In the genomic region with DNA sequence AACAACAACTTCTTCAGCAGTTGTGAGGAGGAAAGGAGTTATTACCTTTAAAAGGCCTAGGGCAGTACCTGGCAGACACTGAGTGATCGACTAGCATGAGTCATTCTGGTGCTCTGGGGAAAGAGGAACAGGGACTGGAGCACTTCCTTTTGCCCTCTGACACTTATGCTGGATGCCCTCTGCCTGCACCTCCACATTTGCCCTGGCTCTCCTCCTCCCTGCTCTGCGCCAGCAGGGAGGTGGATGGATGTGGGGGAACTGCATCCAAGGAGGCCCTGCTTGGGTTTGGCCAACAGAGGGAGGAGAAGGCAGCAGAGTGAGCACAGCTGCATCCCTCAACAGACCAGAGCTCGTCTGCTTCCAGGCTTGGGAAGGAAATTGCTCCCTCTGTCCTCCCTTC, we compare ENCODE assay signal across 8 cellular contexts.
DNase-seq lines count a peak whose midpoint lies in the region; ATAC-seq and TF ChIP-seq lines count a peak whose summit lies in the region.

No MANE protein-coding gene starts in this region.

- no peaks in the 10 kb centered on the region for H3K27me3 ChIP-seq in gastrocnemius medialis

- no peaks in the 10 kb centered on the region for H3K4me1 Mint-ChIP-seq in immature natural killer cell

- CTCF ChIA-PET in GM10248 (lab: Yijun Ruan, JAX) = interaction anchor here (1.2 kb wide), 1 partner anchor 9 kb away, joined by 3 read pairs; no protein-coding TSS in a partner anchor

- no peak overlapping the region for H3K27ac ChIP-seq in gastrocnemius medialis

- H3K9me3 Mint-ChIP-seq in immature natural killer cell = no peaks in the 10 kb centered on the region

- H3K27me3 Mint-ChIP-seq in immature natural killer cell (ENCODE audit: low read depth in 3 of 3) = peaks cover 0 to 3% (median 2%) of the 10 kb centered on the region in 3 donors

- no peaks in the 10 kb centered on the region for H3K9me3 ChIP-seq in gastrocnemius medialis

- in situ Hi-C loops in gastrocnemius medialis (cut with MboI; ENCODE audit: low sequenced_read_pairs in 4 of 4) = no loop called here

- no peaks in the 10 kb centered on the region for H3K36me3 ChIP-seq in gastrocnemius medialis

- H3K27ac Mint-ChIP-seq in immature natural killer cell = no peak overlapping the region

- POLR2A ChIA-PET in GM10248 (lab: Yijun Ruan, JAX) = no interaction called here

- no peak overlapping the region for H3K4me3 Mint-ChIP-seq in immature natural killer cell

- TF ChIP-seq CTCF in GM10248 (IDR thresholded peaks at IDR 0.05; ENCODE audit: control extremely low read depth, extremely low read depth, low read depth, missing control alignments) = no peak
- no peak for TF ChIP-seq CTCF in gastrocnemius medialis (IDR thresholded peaks at IDR 0.05 in 4 of 5, conservative IDR thresholded peaks at IDR 0.05 in 1 of 5)

- no peaks in the 10 kb centered on the region for H3K36me3 Mint-ChIP-seq in immature natural killer cell

- intact Hi-C loops in gastrocnemius medialis (cut with DNase I; ENCODE audit: low total_unique reads) = no loop called here

- ATAC-seq in HG02852 (IDR thresholded peaks at IDR 0.05; ENCODE audit: unreplicated experiment) = peak; percentile 56
- ATAC-seq in gastrocnemius medialis = no peak

- no peaks in the 10 kb centered on the region for H3K4me1 ChIP-seq in gastrocnemius medialis

- no peak overlapping the region for H3K4me3 ChIP-seq in gastrocnemius medialis

- DNase-seq in GM10248 (ENCODE audit: extremely low spot score) = peak; percentile 59
- peak; percentile 20 for DNase-seq in RPMI7951 (ENCODE audit: low read depth)
- peak; percentile 15 for DNase-seq in iris pigment epithelial cell (ENCODE audit: low read depth)
- DNase-seq in NCI-H1417 treated with DMSO at 0.1 percent for 48 hours (lab: John Stamatoyannopoulos, UW) = no peak
- no peak for DNase-seq in activated CD4-positive, alpha-beta T cell treated with anti-CD3 and anti-CD28 coated beads, Interleukin-2, amount 50 U/mL, for 48 hours
- DNase-seq in immature natural killer cell = no peak
- DNase-seq in gastrocnemius medialis = no peak

- no peak for TF ChIP-seq POLR2A in gastrocnemius medialis (IDR thresholded peaks at IDR 0.05)

Comparison
In these comparisons a context has a peak if more than half of its experiments do, and no peak if none do; other contexts are left out.
1. DNase-seq: peak in GM10248 (single experiment), RPMI7951 (single experiment) and iris pigment epithelial cell (single experiment); none in NCI-H1417 treated with DMSO at 0.1 percent for 48 hours (single experiment), activated CD4-positive, alpha-beta T cell treated with anti-CD3 and anti-CD28 coated beads, Interleukin-2, amount 50 U/mL, for 48 hours (0 of 2), immature natural killer cell (0 of 3) and gastrocnemius medialis (0 of 2).